In genomic region chr16:11915644-11916523, GRCh38 we compare ENCODE assay signal across 1 cellular context.
TF ChIP-seq lines count a peak whose summit lies in the region.

GSPT1 (minus strand) TSS chr16:11915956; CDS start chr16:11915720, 236 bp downstream.

TF ChIP-seq in K562, 482 proteins besides CTCF, POLR2A, EP300 and RAD21 (continued from another document and continues in another):
- TF ChIP-seq ZBTB11 (CRISPR knock-in tag; IDR thresholded peaks at IDR 0.05), result peak in 2 of 3 experiments; percentile 39 to 93; a peak in 3 of 6 replicates
- no peak for TF ChIP-seq ARHGAP35 (IDR thresholded peaks at IDR 0.05; ENCODE audit: partially characterized antibody)
- TF ChIP-seq PHB (CRISPR knock-in tag; IDR thresholded peaks at IDR 0.05), result 0 out of 2 replicates have a peak, but pooled peaks have one; percentile 75
- no peak for TF ChIP-seq ELK1 (CRISPR knock-in tag; IDR thresholded peaks at IDR 0.05)
- peak in 1 of 2 experiments; percentile 61; a peak in 1 of 4 replicates for TF ChIP-seq RCOR1 (IDR thresholded peaks at IDR 0.05; ENCODE audit: borderline replicate concordance in 1 of 2, low read depth in 2 of 2, low read length in 2 of 2)
- peak; percentile 99 for TF ChIP-seq ZNF740 (CRISPR knock-in tag; IDR thresholded peaks at IDR 0.05)
- peak in 1 of 2 experiments; percentile 99; a peak in 2 of 4 replicates for TF ChIP-seq ZNF740 (tag; IDR thresholded peaks at IDR 0.05)
- no peak for TF ChIP-seq ZFP36 (IDR thresholded peaks at IDR 0.05; ENCODE audit: low read depth, low read length, partially characterized antibody)
- TF ChIP-seq NR0B1 (IDR thresholded peaks at IDR 0.05; ENCODE audit: partially characterized antibody), result no peak
- no peak for TF ChIP-seq SRSF3 (IDR thresholded peaks at IDR 0.05; ENCODE audit: insufficient read depth, low read length)
- peak; percentile 97 for TF ChIP-seq CXXC5 (CRISPR knock-in tag; IDR thresholded peaks at IDR 0.05)
- TF ChIP-seq ZNF668 (CRISPR knock-in tag; IDR thresholded peaks at IDR 0.05), result no peak
- no peak for TF ChIP-seq BRF1 (IDR thresholded peaks at IDR 0.05; ENCODE audit: borderline replicate concordance, extremely low read depth, insufficient read length)
- TF ChIP-seq HMG20B (CRISPR knock-in tag; IDR thresholded peaks at IDR 0.05), result no peak
- no peak for TF ChIP-seq UBTF (IDR thresholded peaks at IDR 0.05; ENCODE audit: borderline replicate concordance in 1 of 2, low read depth in 2 of 2, low read length in 2 of 2)
- no peak for TF ChIP-seq ZBTB49 (CRISPR knock-in tag; IDR thresholded peaks at IDR 0.05; ENCODE audit: borderline replicate concordance)
- TF ChIP-seq SIX5 (IDR thresholded peaks at IDR 0.05; ENCODE audit: borderline replicate concordance in 1 of 2, insufficient read depth in 1 of 2, low read depth in 1 of 2, low read length in 2 of 2), result peak; percentile 96 to 99
- TF ChIP-seq PHB2 (IDR thresholded peaks at IDR 0.05; ENCODE audit: low read depth), result no peak
- no peak for TF ChIP-seq CHD1 (IDR thresholded peaks at IDR 0.05; ENCODE audit: low read length)
- TF ChIP-seq FOXA3 (CRISPR knock-in tag; conservative IDR thresholded peaks at IDR 0.05 in 1 of 2, IDR thresholded peaks at IDR 0.05 in 1 of 2), result no peak
- TF ChIP-seq MNT (conservative IDR thresholded peaks at IDR 0.05), result peak; percentile 95 to 97
- TF ChIP-seq ZNF324 (CRISPR knock-in tag; IDR thresholded peaks at IDR 0.05), result no peak
- no peak for TF ChIP-seq GATA2 (CRISPR knock-in tag; IDR thresholded peaks at IDR 0.05)
- TF ChIP-seq ZNF277 (CRISPR knock-in tag; IDR thresholded peaks at IDR 0.05; ENCODE audit: borderline replicate concordance), result no peak
- TF ChIP-seq ZEB2 (IDR thresholded peaks at IDR 0.05), result peak; percentile 86
- TF ChIP-seq ZNF431 (CRISPR knock-in tag; IDR thresholded peaks at IDR 0.05), result peak; percentile 44; the same call in 1 of the 2 replicates
- TF ChIP-seq TEAD4 (IDR thresholded peaks at IDR 0.05; ENCODE audit: low read length), result no peak
- TF ChIP-seq TEAD4 (CRISPR knock-in tag; IDR thresholded peaks at IDR 0.05; ENCODE audit: borderline replicate concordance), result no peak
- TF ChIP-seq E4F1 (CRISPR knock-in tag; IDR thresholded peaks at IDR 0.05; ENCODE audit: borderline replicate concordance), result no peak
- TF ChIP-seq ZNF507 (tag; conservative IDR thresholded peaks at IDR 0.05), result no peak
- TF ChIP-seq ZNF121 (CRISPR knock-in tag; conservative IDR thresholded peaks at IDR 0.05), result no peak
- TF ChIP-seq THRB (CRISPR knock-in tag; conservative IDR thresholded peaks at IDR 0.05), result no peak
- TF ChIP-seq ZNF398 (CRISPR knock-in tag; IDR thresholded peaks at IDR 0.05), result no peak
- TF ChIP-seq BACH1 (tag; IDR thresholded peaks at IDR 0.05), result no peak
